Comparison of ENCODE assay signal across 8 cellular contexts in genomic region chr2:47906261-47907096, GRCh38. TPM values are rescaled to one million over a fixed set of nuclear protein-coding genes. Genes with fewer than 3 reads are reported as not detected.
DNase-seq lines count a peak whose midpoint lies in the region; ATAC-seq and TF ChIP-seq lines count a peak whose summit lies in the region.

Gene FBXO11, minus strand, starts transcription at chr2:47906498. Its CDS starts 778 bp downstream, at chr2:47905720.

- TF ChIP-seq CTCF in LNCaP clone FGC (IDR thresholded peaks at IDR 0.05; ENCODE audit: control insufficient read depth, extremely low read depth, insufficient read depth) (peak; percentile 32; the same call in 1 of the 2 replicates), RWPE1 (conservative IDR thresholded peaks at IDR 0.05; ENCODE audit: low read depth) (peak; percentile 50; the same call in 1 of the 2 replicates), fibroblast of mammary gland (conservative IDR thresholded peaks at IDR 0.05; ENCODE audit: control insufficient read depth, insufficient read depth, low read depth, low read length) (peak; percentile 74)

- no peaks in the 10 kb centered on the region for H3K9me3 Mint-ChIP-seq in activated T-helper 17 cell treated with anti-CD3 and anti-CD28 coated beads, Interleukin-2, amount 50 U/mL, for 72 hours
- no peaks in the 10 kb centered on the region for H3K9me3 Mint-ChIP-seq in naive thymus-derived CD8-positive, alpha-beta T cell

- no peaks in the 10 kb centered on the region for H3K27me3 Mint-ChIP-seq in activated T-helper 17 cell treated with anti-CD3 and anti-CD28 coated beads, Interleukin-2, amount 50 U/mL, for 72 hours
- no peaks in the 10 kb centered on the region for H3K27me3 Mint-ChIP-seq in naive thymus-derived CD8-positive, alpha-beta T cell

- POLR2A ChIA-PET in RWPE1 (lab: Yijun Ruan, JAX; ENCODE audit: low non-redundant PET): interaction anchor here (0.6 to 0.7 kb wide), 2 partner anchors 11 to 35 kb away, joined by 4 read pairs; no protein-coding TSS in a partner anchor
- POLR2A ChIA-PET in naive thymus-derived CD8-positive, alpha-beta T cell (lab: Charles Lee): interaction anchor here (0.6 to 1.5 kb wide), 7 partner anchors 17 to 407 kb away, joined by 3 to 9 read pairs (median 4); partner anchors contain the start of gene MSH6

- H3K36me3 Mint-ChIP-seq in activated T-helper 17 cell treated with anti-CD3 and anti-CD28 coated beads, Interleukin-2, amount 50 U/mL, for 72 hours (ENCODE audit: low read depth): peaks cover 30% of the 10 kb centered on the region
- no peaks in the 10 kb centered on the region for H3K36me3 Mint-ChIP-seq in naive thymus-derived CD8-positive, alpha-beta T cell

- H3K4me1 Mint-ChIP-seq in activated T-helper 17 cell treated with anti-CD3 and anti-CD28 coated beads, Interleukin-2, amount 50 U/mL, for 72 hours: peaks cover 12% of the 10 kb centered on the region
- H3K4me1 Mint-ChIP-seq in naive thymus-derived CD8-positive, alpha-beta T cell: peaks cover 8 to 44% (median 37%) of the 10 kb centered on the region in 4 donors

- ATAC-seq in activated T-helper 17 cell treated with anti-CD3 and anti-CD28 coated beads, Interleukin-2, amount 50 U/mL, for 72 hours (replicated peaks): peak; percentile 87
- peak; percentile 73 to 79 for ATAC-seq in naive thymus-derived CD8-positive, alpha-beta T cell

- peak within 1 kb of the TSS; percentile 97 for H3K4me3 Mint-ChIP-seq in activated T-helper 17 cell treated with anti-CD3 and anti-CD28 coated beads, Interleukin-2, amount 50 U/mL, for 72 hours
- peak within 1 kb of the TSS; percentile 80 to 96 (median 93) for H3K4me3 Mint-ChIP-seq in naive thymus-derived CD8-positive, alpha-beta T cell

- H3K4me3 ChIP-seq in LNCaP clone FGC (ENCODE audit: low read depth, low read length) (peak within 1 kb of the TSS; percentile 62), fibroblast of mammary gland (ENCODE audit: control insufficient read depth, low read depth, low read length) (peak within 1 kb of the TSS; percentile 90)

- H3K27ac ChIP-seq in RWPE1: peak within 1 kb of the TSS; percentile 99

- DNase-seq in ELR (ENCODE audit: low read depth) (peak; percentile 99), H4 (ENCODE audit: low spot score) (peak; percentile 97), LNCaP clone FGC (ENCODE audit: low read depth) (peak; percentile 80), RWPE1 (ENCODE audit: low spot score) (peak; percentile 97), fibroblast of mammary gland (ENCODE audit: low read depth) (peak; percentile 98)
- DNase-seq in naive thymus-derived CD8-positive, alpha-beta T cell: peak; percentile 82 to 99 (median 96)
- DNase-seq in stimulated activated naive CD4-positive, alpha-beta T cell (lab: John Stamatoyannopoulos, UW): peak; percentile 90 to 97 (median 94)

- CTCF ChIA-PET in RWPE1 (lab: Yijun Ruan, JAX): interaction anchor here (0.6 to 1.1 kb wide), 6 partner anchors 8 to 1954 kb away, joined by 3 to 5 read pairs (median 4); no protein-coding TSS in a partner anchor

- H3K27ac Mint-ChIP-seq in activated T-helper 17 cell treated with anti-CD3 and anti-CD28 coated beads, Interleukin-2, amount 50 U/mL, for 72 hours: peak within 1 kb of the TSS; percentile 97
- H3K27ac Mint-ChIP-seq in naive thymus-derived CD8-positive, alpha-beta T cell: peak within 1 kb of the TSS; percentile 88 to 98 (median 96)

RNA-seq across cellular contexts. Expression of gene FBXO11, which starts in this region (rescaled TPM):
- 22.5 and 25.7 TPM in 2 replicates for total RNA-seq in H4 (2014; rRNA removed; shearing (Covaris generic))
- total RNA-seq in activated T-helper 17 cell treated with anti-CD3 and anti-CD28 coated beads, Interleukin-2, amount 50 U/mL, for 72 hours: 10 to 100 TPM; 43.5 to 66.7 TPM
- 10 to 100 TPM; 96.6 to 97.7 TPM for total RNA-seq in naive thymus-derived CD8-positive, alpha-beta T cell
- 10 to 100 TPM in 1 of 3 donors, 1 to 10 TPM in 2; 5.0 to 10.4 (median 6.3) TPM for polyA plus RNA-seq in naive thymus-derived CD8-positive, alpha-beta T cell

Comparison
In these comparisons a context has a peak if more than half of its experiments do, and no peak if none do; other contexts are left out.
1. Peak in every context shown above with its lines: DNase-seq, ATAC-seq, H3K4me3 ChIP-seq and H3K27ac ChIP-seq.